10 cellular contexts compared by ENCODE assay signal in the genomic region with DNA sequence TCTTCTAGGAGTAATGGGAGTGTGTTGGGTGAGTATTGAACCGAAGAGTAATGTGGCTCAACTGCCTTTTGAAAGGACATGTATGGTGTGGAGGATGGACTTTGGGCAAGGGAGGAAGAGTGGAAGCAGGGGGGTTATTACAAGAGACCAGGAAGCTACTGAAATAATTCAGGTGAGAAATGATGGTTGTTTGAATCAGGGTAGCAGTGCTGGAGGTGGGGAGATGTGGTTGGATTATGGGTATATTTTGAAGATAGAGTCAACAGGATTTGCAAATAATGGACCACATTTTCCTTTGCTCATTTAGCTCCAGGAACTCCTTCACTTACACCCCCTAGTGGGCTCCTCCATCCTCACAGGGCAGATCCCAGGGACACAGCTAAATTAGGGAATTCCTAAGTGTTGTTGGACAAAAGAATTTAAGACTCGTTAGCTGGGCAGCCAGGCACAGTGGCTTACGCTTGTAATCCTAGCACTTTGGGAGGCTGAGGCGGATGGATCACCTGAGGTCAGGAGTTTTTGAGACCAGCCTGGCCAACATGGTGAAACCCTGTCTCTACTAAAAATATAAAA. TPM values are rescaled to one million over a fixed set of nuclear protein-coding genes. Genes with fewer than 3 reads are reported as not detected.
DNase-seq lines count a peak whose midpoint lies in the region; ATAC-seq, FAIRE-seq and TF ChIP-seq lines count a peak whose summit lies in the region.
"Had no signal": no experiment of that assay in that cellular context is flagged by ENCODE, and none has a peak within 500 bp of the region (broad histone marks: within the 10 kb centered on the region; RNA-seq: fewer than 3 reads in every experiment).

No MANE protein-coding gene starts in this region.

- H3K9me2 ChIP-seq in SK-N-SH: no peaks in the 10 kb centered on the region

- H3K27me3 ChIP-seq in SK-N-SH (ENCODE audit: insufficient read depth): no peaks in the 10 kb centered on the region
- H3K27me3 ChIP-seq: gastrocnemius medialis had no signal

- TF ChIP-seq RAD21 in SK-N-SH (IDR thresholded peaks at IDR 0.05; ENCODE audit: low read length): no peak

- no peak for ATAC-seq in activated CD4-positive, CD25-positive, alpha-beta regulatory T cell treated with anti-CD3 and anti-CD28 coated beads, Interleukin-2, amount 50 U/mL, for 24 hours
- ATAC-seq in GM19463 (IDR thresholded peaks at IDR 0.05; ENCODE audit: unreplicated experiment): no peak
- ATAC-seq: gastrocnemius medialis had no signal

- no peak for FAIRE-seq in GM12891 (lab: Jason Lieb, UNC)
- FAIRE-seq: TTC549 had no signal

- H3K27ac ChIP-seq in SK-N-SH (ENCODE audit: low read depth in 2 of 2, low read length in 1 of 2): no peak overlapping the region
- H3K27ac ChIP-seq: gastrocnemius medialis had no signal

- peak; percentile 30 for TF ChIP-seq CTCF in GM13977 (IDR thresholded peaks at IDR 0.05; ENCODE audit: extremely low read depth, insufficient read depth, missing control alignments)
- TF ChIP-seq CTCF in SK-N-SH (IDR thresholded peaks at IDR 0.05): peak; percentile 65

- no peak overlapping the region for H3K9ac ChIP-seq in SK-N-SH

- TF ChIP-seq POLR2A in GM12891 (IDR thresholded peaks at IDR 0.05; ENCODE audit: low read depth, low read length): no peak

- H4K20me1 ChIP-seq in SK-N-SH (ENCODE audit: insufficient read depth): no peaks in the 10 kb centered on the region

- no peak overlapping the region for H3K4me2 ChIP-seq in SK-N-SH

- peaks cover 0 to 6% of the 10 kb centered on the region in 2 experiments; a peak in 1 of 4 replicates for H3K4me1 ChIP-seq in SK-N-SH (ENCODE audit: control insufficient read depth in 1 of 2, insufficient read depth in 2 of 2, low read depth in 1 of 2, low read length in 1 of 2)

- POLR2A ChIA-PET in SK-N-SH (lab: Yijun Ruan, JAX): interaction anchor here (0.7 to 1.0 kb wide), 2 partner anchors 12 to 115 kb away, joined by 3 read pairs; a partner anchor contains a TSS

- H2AFZ ChIP-seq in SK-N-SH (ENCODE audit: low read depth): no peak overlapping the region

- no peaks in the 10 kb centered on the region for H3K9me3 ChIP-seq in SK-N-SH
- H3K9me3 ChIP-seq: gastrocnemius medialis had no signal

- CTCF ChIA-PET in SK-N-SH (lab: Yijun Ruan, JAX): interaction anchor here (0.7 to 4.8 kb wide), 18 partner anchors 9 to 363 kb away, joined by 3 to 62 read pairs (median 4); a partner anchor contains a TSS

- 98% methylated on average over 4 of the region's 4 CpGs for WGBS in SK-N-SH (ENCODE audit: low lambda C conversion rate)

- DNase-seq in ACHN: peak; percentile 38
- DNase-seq in GM13977 (ENCODE audit: low spot score): no peak
- DNase-seq in SK-N-SH: peak; percentile 50
- peak; percentile 72 for DNase-seq in hepatic stellate cell (ENCODE audit: low spot score)
- no peak for DNase-seq in UCSD-AML1 (lab: John Stamatoyannopoulos, UW; ENCODE audit: unreplicated experiment)
- no peak for DNase-seq in GM12891 (ENCODE audit: insufficient read length, low spot score)
- DNase-seq: gastrocnemius medialis had no signal

- no peaks in the 10 kb centered on the region for H3K79me2 ChIP-seq in SK-N-SH (ENCODE audit: insufficient read depth)

- H3K4me3 ChIP-seq in SK-N-SH (ENCODE audit: low read depth in 2 of 2, low read length in 1 of 2): no peak overlapping the region; a peak in 1 of 4 replicates
- H3K4me3 ChIP-seq: gastrocnemius medialis had no signal

- in situ Hi-C loops in ACHN (cut with HindIII; ENCODE audit: low pct_ligation_motif_present, low pct_unique_long_range_greater_than_20kb, low sequenced_read_pairs) (no loop called here), GM13977 (cut with MboI; ENCODE audit: low pct_unique_long_range_greater_than_20kb, low sequenced_read_pairs, unreplicated experiment) (no loop called here)

- TF ChIP-seq EP300 in SK-N-SH (IDR thresholded peaks at IDR 0.05; ENCODE audit: borderline replicate concordance in 1 of 2, low read depth in 1 of 2, low read length in 1 of 2): no peak

- no peaks in the 10 kb centered on the region for H3K36me3 ChIP-seq in SK-N-SH (replicated peaks in 1 of 2; ENCODE audit: control insufficient read depth in 1 of 2, insufficient read depth in 2 of 2, low read length in 1 of 2)
- H3K36me3 ChIP-seq: gastrocnemius medialis had no signal

- H3F3A ChIP-seq in SK-N-SH (replicated peaks; ENCODE audit: insufficient read depth): peaks cover 4% of the 10 kb centered on the region

TF ChIP-seq in SK-N-SH, 30 proteins besides CTCF, POLR2A, EP300 and RAD21 (continues in another document):
- TF ChIP-seq NRF1 (IDR thresholded peaks at IDR 0.05; ENCODE audit: low read depth, low read length) (no peak), SIN3A (IDR thresholded peaks at IDR 0.05; ENCODE audit: borderline replicate concordance, low read depth, low read length) (no peak), JUND (IDR thresholded peaks at IDR 0.05) (no peak), RFX5 (IDR thresholded peaks at IDR 0.05; ENCODE audit: low read length) (no peak), GABPA (IDR thresholded peaks at IDR 0.05; ENCODE audit: low read depth) (no peak), ELF1 (IDR thresholded peaks at IDR 0.05) (no peak), MEF2A (IDR thresholded peaks at IDR 0.05; ENCODE audit: borderline replicate concordance, low read depth) (no peak)
- TF ChIP-seq, protein P1, sequence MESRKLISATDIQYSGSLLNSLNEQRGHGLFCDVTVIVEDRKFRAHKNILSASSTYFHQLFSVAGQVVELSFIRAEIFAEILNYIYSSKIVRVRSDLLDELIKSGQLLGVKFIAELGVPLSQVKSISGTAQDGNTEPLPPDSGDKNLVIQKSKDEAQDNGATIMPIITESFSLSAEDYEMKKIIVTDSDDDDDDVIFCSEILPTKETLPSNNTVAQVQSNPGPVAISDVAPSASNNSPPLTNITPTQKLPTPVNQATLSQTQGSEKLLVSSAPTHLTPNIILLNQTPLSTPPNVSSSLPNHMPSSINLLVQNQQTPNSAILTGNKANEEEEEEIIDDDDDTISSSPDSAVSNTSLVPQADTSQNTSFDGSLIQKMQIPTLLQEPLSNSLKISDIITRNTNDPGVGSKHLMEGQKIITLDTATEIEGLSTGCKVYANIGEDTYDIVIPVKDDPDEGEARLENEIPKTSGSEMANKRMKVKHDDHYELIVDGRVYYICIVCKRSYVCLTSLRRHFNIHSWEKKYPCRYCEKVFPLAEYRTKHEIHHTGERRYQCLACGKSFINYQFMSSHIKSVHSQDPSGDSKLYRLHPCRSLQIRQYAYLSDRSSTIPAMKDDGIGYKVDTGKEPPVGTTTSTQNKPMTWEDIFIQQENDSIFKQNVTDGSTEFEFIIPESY (IDR thresholded peaks at IDR 0.05; ENCODE audit: borderline replicate concordance, low read depth): no peak
- TF ChIP-seq, protein P2, sequence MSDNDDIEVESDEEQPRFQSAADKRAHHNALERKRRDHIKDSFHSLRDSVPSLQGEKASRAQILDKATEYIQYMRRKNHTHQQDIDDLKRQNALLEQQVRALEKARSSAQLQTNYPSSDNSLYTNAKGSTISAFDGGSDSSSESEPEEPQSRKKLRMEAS (IDR thresholded peaks at IDR 0.05; ENCODE audit: low read depth): no peak

TF ChIP-seq in GM12891, 5 proteins besides CTCF, POLR2A, EP300 and RAD21:
- no peak for TF ChIP-seq SPI1 (IDR thresholded peaks at IDR 0.05; ENCODE audit: low read depth, low read length)

RNA-seq across cellular contexts. Expression of a gene that starts 1.2 kb away (rescaled TPM):
- 0.02 TPM in 1 of 2 replicates, not detected in the other for polyA plus RNA-seq in SK-N-SH (2012; rRNA removed)
- polyA plus RNA-seq in SK-N-SH (2012; cell fraction: cytosol; rRNA removed): 0.01 TPM in 2 replicates
- polyA plus RNA-seq in SK-N-SH (2012; cell fraction: nucleus; rRNA removed): 0.09 and 0.10 TPM in 2 replicates
- 0.03 TPM for polyA plus RNA-seq in GM12891 (2012; ENCODE audit: low read depth, missing spikeins)

RNA-seq across cellular contexts. Expression of a gene that starts 12.4 kb away (rescaled TPM):
- 56.2 and 59.8 TPM in 2 replicates for polyA plus RNA-seq in SK-N-SH (2012; rRNA removed)
- polyA plus RNA-seq in SK-N-SH (2012; cell fraction: cytosol; rRNA removed): 39.3 and 56.3 TPM in 2 replicates
- 73.4 and 106 TPM in 2 replicates for polyA plus RNA-seq in SK-N-SH (2012; cell fraction: nucleus; rRNA removed)
- 1.2 TPM for polyA plus RNA-seq in GM12891 (2012; ENCODE audit: low read depth, missing spikeins)

RNA-seq across cellular contexts. Expression of a gene that starts 42.8 kb away (rescaled TPM):
- polyA plus RNA-seq in SK-N-SH (2012; rRNA removed): 26.7 and 36.4 TPM in 2 replicates
- 23.0 and 24.5 TPM in 2 replicates for polyA plus RNA-seq in SK-N-SH (2012; cell fraction: cytosol; rRNA removed)
- polyA plus RNA-seq in SK-N-SH (2012; cell fraction: nucleus; rRNA removed): 62.8 and 92.2 TPM in 2 replicates
- polyA plus RNA-seq in GM12891 (2012; ENCODE audit: low read depth, missing spikeins): 50.7 TPM

RNA-seq across cellular contexts. Expression of a gene that starts 55.9 kb away (rescaled TPM):
- polyA plus RNA-seq in SK-N-SH (2012; rRNA removed): 55.2 and 63.6 TPM in 2 replicates
- polyA plus RNA-seq in SK-N-SH (2012; cell fraction: cytosol; rRNA removed): 78.2 and 78.4 TPM in 2 replicates
- polyA plus RNA-seq in SK-N-SH (2012; cell fraction: nucleus; rRNA removed): 31.6 and 34.6 TPM in 2 replicates
- polyA plus RNA-seq in GM12891 (2012; ENCODE audit: low read depth, missing spikeins): 129 TPM

Comparison
In these comparisons a context has a peak if more than half of its experiments do, and no peak if none do; other contexts are left out.
1. DNase-seq: peak in ACHN (single experiment), SK-N-SH (single experiment) and hepatic stellate cell (single experiment); none in GM13977 (single experiment), UCSD-AML1 (single experiment) and GM12891 (single experiment).